In genomic region chr2:231680284-231680991, GRCh38 we compare ENCODE assay signal across 8 cellular contexts.
DNase-seq lines count a peak whose midpoint lies in the region; ATAC-seq lines count a peak whose summit lies in the region.

No MANE protein-coding gene starts in this region.

- no peaks in the 10 kb centered on the region for H3K36me3 ChIP-seq in mucosa of stomach (ENCODE audit: control insufficient read depth, insufficient read depth, low read length)

- DNase-seq in NCI-H1436 (lab: John Stamatoyannopoulos, UW) (peak; percentile 90), cerebellar cortex (ENCODE audit: low spot score) (peak; percentile 47), OCI-M2 (lab: John Stamatoyannopoulos, UW; ENCODE audit: unreplicated experiment) (no peak)
- DNase-seq in stimulated activated CD4-positive, alpha-beta T cell treated with anti-CD3 and anti-CD28 coated beads, Interleukin-2, amount 100 ng/mL, for 24 hours = no peak

- H3K4me3 ChIP-seq in mucosa of stomach (ENCODE audit: low read length) = peak overlapping the region; percentile 25

- peak; percentile 10 for ATAC-seq in GM18520 (IDR thresholded peaks at IDR 0.05; ENCODE audit: unreplicated experiment)
- no peak for ATAC-seq in GM18502 (IDR thresholded peaks at IDR 0.05; ENCODE audit: poor library complexity, unreplicated experiment)
- no peak for ATAC-seq in GM18861 (IDR thresholded peaks at IDR 0.05; ENCODE audit: unreplicated experiment)

- H3K4me1 ChIP-seq in mucosa of stomach (ENCODE audit: control insufficient read depth, insufficient read depth, low read length) = peaks cover 28% of the 10 kb centered on the region

- no peaks in the 10 kb centered on the region for H3K27me3 ChIP-seq in mucosa of stomach (ENCODE audit: control insufficient read depth, insufficient read depth, low read length)

- H3K9me3 ChIP-seq in mucosa of stomach (ENCODE audit: control insufficient read depth, low read length) = no peaks in the 10 kb centered on the region

- H3K9ac ChIP-seq in mucosa of stomach (ENCODE audit: low read length) = peak overlapping the region; percentile 78

Comparison
In these comparisons a context has a peak if more than half of its experiments do, and no peak if none do; other contexts are left out.
1. DNase-seq: peak in NCI-H1436 (single experiment) and cerebellar cortex (single experiment); none in stimulated activated CD4-positive, alpha-beta T cell treated with anti-CD3 and anti-CD28 coated beads, Interleukin-2, amount 100 ng/mL, for 24 hours (0 of 2) and OCI-M2 (single experiment).